Comparison of ENCODE assay signal across 7 cellular contexts in the genomic region with DNA sequence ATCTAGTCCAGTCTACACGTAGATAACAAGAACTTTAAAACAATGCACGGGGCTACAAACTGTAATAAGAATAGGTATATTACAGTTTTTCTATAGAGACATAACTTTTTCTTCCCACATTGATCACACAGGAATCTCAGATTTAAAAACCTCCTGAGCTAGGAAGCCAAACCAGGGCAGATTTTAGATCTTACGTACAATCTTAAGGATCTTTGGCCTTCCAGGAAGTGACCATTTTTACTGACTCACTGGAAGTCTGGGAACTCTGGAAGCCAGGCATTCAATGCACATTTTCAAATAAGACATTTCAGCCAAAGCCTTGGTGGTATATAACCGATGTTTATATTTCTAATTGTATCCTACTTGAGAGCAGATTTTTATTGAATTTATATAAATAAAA.
DNase-seq lines count a peak whose midpoint lies in the region; ATAC-seq, FAIRE-seq and TF ChIP-seq lines count a peak whose summit lies in the region.
"Not testable (repeated sequence)": the region's sequence is repeated elsewhere in the genome, so short reads cannot be mapped to it uniquely, and the experiment has no call there.

No MANE protein-coding gene starts in this region.

- H3K27ac Mint-ChIP-seq in astrocyte (ENCODE audit: unreplicated experiment) = peak overlapping the region; percentile 26

- not testable (repeated sequence) for TF ChIP-seq POLR2A in IMR-90 (IDR thresholded peaks at IDR 0.05; ENCODE audit: low read depth, low read length)

- not testable (repeated sequence) for H4K20me1 ChIP-seq in IMR-90 (ENCODE audit: insufficient read depth, low read length); astrocyte (ENCODE audit: insufficient read depth, low read length); keratinocyte (ENCODE audit: control insufficient read depth, extremely low read depth, insufficient read depth, low read length)

- not testable (repeated sequence) for H2BK5ac ChIP-seq in IMR-90 (ENCODE audit: low read depth, low read length, poor library complexity, severe bottlenecking); trophoblast cell (ENCODE audit: low read depth, low read length, poor library complexity)

- not testable (repeated sequence) for H3K27ac ChIP-seq in IMR-90 (ENCODE audit: insufficient read depth, low read length); keratinocyte (ENCODE audit: control insufficient read depth, insufficient read depth, low read length); trophoblast cell (ENCODE audit: low read depth, low read length)
- H3K27ac ChIP-seq in astrocyte (ENCODE audit: low read depth, low read length) = peak overlapping the region; percentile 19

- not testable (repeated sequence) for H3K9me1 ChIP-seq in IMR-90 (ENCODE audit: insufficient read depth, low read length); keratinocyte (ENCODE audit: control insufficient read depth, extremely low read depth, insufficient read depth, low read length)

- not testable (repeated sequence) for H3K9ac ChIP-seq in IMR-90 (ENCODE audit: low read depth, low read length); astrocyte (ENCODE audit: low read length); keratinocyte (ENCODE audit: control insufficient read depth, extremely low read depth, insufficient read depth, low read length); trophoblast cell (ENCODE audit: low read length)

- BruUV-seq in IMR-90 (replicated peaks; lab: Mats Ljungman, UMichigan) = not testable (repeated sequence)

- not testable (repeated sequence) for H2BK120ac ChIP-seq in IMR-90 (ENCODE audit: low read depth, low read length); trophoblast cell (ENCODE audit: insufficient read depth, low read length, poor library complexity)

- H4K91ac ChIP-seq in IMR-90 (ENCODE audit: insufficient read depth, low read depth, low read length); trophoblast cell (ENCODE audit: low read depth, low read length): not testable (repeated sequence)

- H3K27me3 Mint-ChIP-seq in astrocyte (ENCODE audit: low read depth, unreplicated experiment) = not testable (repeated sequence)

- not testable (repeated sequence) for FAIRE-seq in astrocyte (lab: Jason Lieb, UNC)
- FAIRE-seq in keratinocyte (lab: Jason Lieb, UNC) = peak; percentile 9

- WGBS in IMR-90 (ENCODE audit: extremely low coverage in 2 of 2, insufficient read length in 1 of 2), 2 experiments = no CpG with 5 or more reads among the region's 4 CpGs
- WGBS in trophoblast cell (ENCODE audit: extremely low coverage, insufficient coverage, insufficient read length) = no CpG with 5 or more reads among the region's 4 CpGs

- H3K4me1 Mint-ChIP-seq in astrocyte (ENCODE audit: low read depth, unreplicated experiment) = not testable (repeated sequence)

- H3K14ac ChIP-seq in IMR-90 (replicated peaks; ENCODE audit: low read depth, low read length); trophoblast cell (ENCODE audit: low read length): not testable (repeated sequence)

- H2AFZ ChIP-seq in IMR-90 (replicated peaks; ENCODE audit: low read length, poor library complexity); astrocyte (ENCODE audit: low read depth, low read length); keratinocyte (ENCODE audit: control insufficient read depth, low read length); trophoblast cell (ENCODE audit: insufficient read depth, low read length, poor library complexity): not testable (repeated sequence)

- H3K36me3 Mint-ChIP-seq in astrocyte (ENCODE audit: low read depth, unreplicated experiment) = peaks cover 20% of the 10 kb centered on the region

- not testable (repeated sequence) for H3K36me3 ChIP-seq in IMR-90 (ENCODE audit: control insufficient read depth, insufficient read depth, low read length); astrocyte (ENCODE audit: insufficient read depth, low read length); keratinocyte (ENCODE audit: control insufficient read depth in 2 of 2, extremely low read depth in 1 of 2, insufficient read depth in 2 of 2, low read length in 2 of 2); trophoblast cell (ENCODE audit: control insufficient read depth in 1 of 2, insufficient read depth in 2 of 2, low read length in 2 of 2)

- H3K56ac ChIP-seq in IMR-90 (ENCODE audit: extremely low read depth, insufficient read depth, low read length) = not testable (repeated sequence)

- H3K79me2 ChIP-seq in astrocyte (ENCODE audit: insufficient read depth, low read length); keratinocyte (ENCODE audit: control insufficient read depth, insufficient read depth, low read length); trophoblast cell (ENCODE audit: control insufficient read depth, insufficient read depth, low read length, poor library complexity): not testable (repeated sequence)

- not testable (repeated sequence) for H3K18ac ChIP-seq in IMR-90 (ENCODE audit: low read depth, low read length); trophoblast cell (ENCODE audit: low read length)

- CTCF ChIA-PET in IMR-90 (lab: Yijun Ruan, JAX) = not testable (repeated sequence)

- not testable (repeated sequence) for H3K4ac ChIP-seq in IMR-90 (ENCODE audit: low read depth, low read length); trophoblast cell (ENCODE audit: low read depth, low read length)

- H4K5ac ChIP-seq in IMR-90 (ENCODE audit: low read depth, low read length) = not testable (repeated sequence)

- not testable (repeated sequence) for TF ChIP-seq CTCF in IMR-90 (conservative IDR thresholded peaks at IDR 0.05; ENCODE audit: low read depth, low read length); astrocyte (IDR thresholded peaks at IDR 0.05; ENCODE audit: insufficient read depth, low read depth, low read length); keratinocyte (optimal IDR thresholded peaks at IDR 0.05 in 1 of 3, IDR thresholded peaks at IDR 0.05 in 1 of 3, conservative IDR thresholded peaks at IDR 0.05 in 1 of 3; ENCODE audit: extremely low read depth in 1 of 3, insufficient read depth in 2 of 3, low read length in 3 of 3)

- not testable (repeated sequence) for H2AK9ac ChIP-seq in IMR-90 (replicated peaks; ENCODE audit: low read depth, low read length, poor library complexity)

- H3K4me3 Mint-ChIP-seq in astrocyte (ENCODE audit: unreplicated experiment) = not testable (repeated sequence)

- ATAC-seq in IMR-90 (ENCODE audit: low read depth) = not testable (repeated sequence)

- H3K4me1 ChIP-seq in IMR-90 (ENCODE audit: control insufficient read depth, insufficient read depth, low read length); astrocyte (ENCODE audit: insufficient read depth, low read length); keratinocyte (ENCODE audit: control insufficient read depth, extremely low read depth, insufficient read depth, low read length); trophoblast cell (ENCODE audit: control insufficient read depth in 1 of 2, insufficient read depth in 2 of 2, low read length in 2 of 2): not testable (repeated sequence)

- not testable (repeated sequence) for TF ChIP-seq RAD21 in IMR-90 (IDR thresholded peaks at IDR 0.05; ENCODE audit: low read length)

- in situ Hi-C loops in IMR-90 (cut with MboI; ENCODE audit: low sequenced_read_pairs) = not testable (repeated sequence)

- not testable (repeated sequence) for H3K23ac ChIP-seq in IMR-90 (ENCODE audit: low read depth, low read length); trophoblast cell (ENCODE audit: low read length)

- not testable (repeated sequence) for H2BK12ac ChIP-seq in trophoblast cell (ENCODE audit: low read length)

- not testable (repeated sequence) for H2BK15ac ChIP-seq in IMR-90 (ENCODE audit: low read depth, low read length)

- H3K4me2 ChIP-seq in IMR-90 (ENCODE audit: low read depth, low read length); astrocyte (ENCODE audit: low read length); keratinocyte (ENCODE audit: control insufficient read depth, extremely low read depth, insufficient read depth, low read depth, low read length); trophoblast cell (ENCODE audit: low read length): not testable (repeated sequence)

- peak; percentile 19 for DNase-seq in EH (ENCODE audit: low read depth)
- DNase-seq in IMR-90 = peak; percentile 13
- DNase-seq in astrocyte (ENCODE audit: low read depth); keratinocyte (ENCODE audit: low read depth, low spot score): not testable (repeated sequence)
- DNase-seq in dermis blood vessel endothelial cell = peak; percentile 61
- peak; percentile 29 for DNase-seq in glomerular endothelial cell (ENCODE audit: extremely low read depth, low read depth, low spot score)
- DNase-seq in trophoblast cell = peak; percentile 10 to 64

- not testable (repeated sequence) for H2BK20ac ChIP-seq in IMR-90 (ENCODE audit: low read depth, low read length)

- not testable (repeated sequence) for H3K27me3 ChIP-seq in IMR-90 (ENCODE audit: control insufficient read depth, insufficient read depth, low read length); astrocyte (ENCODE audit: insufficient read depth, low read length); keratinocyte (ENCODE audit: control insufficient read depth, extremely low read depth, insufficient read depth, low read length); trophoblast cell (ENCODE audit: insufficient read depth, low read length)

- not testable (repeated sequence) for H3K9me3 ChIP-seq in IMR-90 (ENCODE audit: control insufficient read depth, insufficient read depth, low read length); astrocyte (ENCODE audit: insufficient read depth, low read depth, low read length); keratinocyte (ENCODE audit: control insufficient read depth, low read depth, low read length); trophoblast cell (ENCODE audit: insufficient read depth, low read depth, low read length)

- not testable (repeated sequence) for H4K8ac ChIP-seq in IMR-90 (ENCODE audit: low read depth in 2 of 2, low read length in 2 of 2); trophoblast cell (ENCODE audit: low read depth, low read length)

- not testable (repeated sequence) for H2AK5ac ChIP-seq in IMR-90 (ENCODE audit: low read depth, low read length); trophoblast cell (ENCODE audit: low read length)

- not testable (repeated sequence) for H3K9me3 Mint-ChIP-seq in astrocyte (ENCODE audit: unreplicated experiment)

- intact Hi-C loops in IMR-90 (cut with micrococcal nuclease) = not testable (repeated sequence)

- POLR2A ChIA-PET in IMR-90 (lab: Charles Lee; ENCODE audit: unreplicated experiment) = not testable (repeated sequence)

- H4K12ac ChIP-seq in trophoblast cell (ENCODE audit: low read depth, low read length) = not testable (repeated sequence)

- dilution Hi-C loops in IMR-90 (cut with HindIII; ENCODE audit: low sequenced_read_pairs, unreplicated experiment); keratinocyte (cut with MboI; ENCODE audit: extremely low pct_ligation_motif_present, low sequenced_read_pairs): not testable (repeated sequence)

- H3K4me3 ChIP-seq in IMR-90 (ENCODE audit: insufficient read depth, low read depth, low read length); astrocyte (ENCODE audit: insufficient read depth, low read depth, low read length); keratinocyte (ENCODE audit: control insufficient read depth in 2 of 3, extremely low read depth in 1 of 3, insufficient read depth in 2 of 3, low read depth in 1 of 3, low read length in 3 of 3); trophoblast cell (ENCODE audit: low read depth, low read length): not testable (repeated sequence)

- not testable (repeated sequence) for H3K79me1 ChIP-seq in IMR-90 (ENCODE audit: low read depth in 1 of 2, low read length in 2 of 2); trophoblast cell (ENCODE audit: low read length)
